8 cellular contexts compared by ENCODE assay signal in the genomic region with DNA sequence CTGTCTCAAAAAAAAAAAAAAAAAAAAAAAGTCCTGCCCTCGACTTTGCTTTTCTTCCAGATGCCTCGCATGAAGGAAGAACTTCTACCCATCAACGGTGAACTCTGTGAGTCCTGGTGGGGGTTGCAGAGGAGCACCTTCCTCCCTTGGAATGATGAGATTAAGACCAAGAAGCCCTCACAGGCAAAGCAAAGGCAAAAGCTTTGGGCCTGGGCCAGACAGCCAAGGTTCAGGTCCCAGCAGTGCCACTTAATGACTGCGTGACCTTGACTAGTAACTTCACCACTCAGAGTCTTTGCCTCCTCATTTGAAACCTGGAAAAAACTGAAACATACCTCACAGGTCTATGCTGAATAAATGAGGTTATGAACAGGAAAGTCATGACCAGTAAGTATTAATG.
"Had no signal": no experiment of that assay in that cellular context is flagged by ENCODE, and none has a peak within 500 bp of the region (broad histone marks: within the 10 kb centered on the region; RNA-seq: fewer than 3 reads in every experiment).

No MANE protein-coding gene starts in this region.

- FAIRE-seq: G401.6, GM12878, GM12891, GM12892, GM18507, GM19239 had no signal

- DNase-seq: GDM1, GF-D8 had no signal

- H3K4me3 ChIP-seq: GM12878 had no signal
